Comparison of ENCODE assay signal across 12 cellular contexts in the genomic region with DNA sequence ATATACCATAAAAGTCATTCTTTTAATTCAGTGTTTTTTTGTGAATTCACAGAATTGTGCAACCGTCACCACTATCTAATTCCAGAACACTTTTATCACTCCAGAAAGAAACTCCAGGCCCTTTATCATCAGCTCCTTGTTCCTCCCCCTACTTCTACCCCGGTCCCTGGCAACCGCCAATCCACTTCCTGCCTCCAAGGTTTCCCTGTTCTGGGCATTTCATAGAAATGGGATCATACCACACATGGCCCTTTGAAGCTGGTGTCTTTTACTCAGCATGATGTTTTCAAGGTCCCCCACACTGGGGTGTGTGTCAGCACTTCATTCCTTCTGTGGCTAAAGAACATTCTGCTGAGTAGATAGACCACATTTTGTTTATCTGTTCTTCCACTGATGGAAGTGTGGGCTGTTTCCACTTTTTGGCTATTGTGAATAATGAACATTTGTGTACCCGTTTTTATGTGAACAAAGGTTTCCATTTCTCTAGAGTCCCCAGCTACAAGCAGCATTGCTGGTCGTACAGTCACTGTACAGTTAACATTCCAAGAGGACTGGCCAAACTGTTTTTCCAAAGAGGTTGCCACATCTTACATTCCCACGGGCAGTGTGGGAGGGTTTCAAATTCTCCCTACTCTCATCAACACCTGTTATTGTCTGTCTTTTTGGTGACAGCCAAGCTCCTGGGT.
A peak's percentile ranks its signal among the peaks of the same experiment; 100 is the strongest.
DNase-seq lines count a peak whose midpoint lies in the region; ATAC-seq and TF ChIP-seq lines count a peak whose summit lies in the region.
"Had no signal": no experiment of that assay in that cellular context is flagged by ENCODE, and none has a peak within 500 bp of the region (broad histone marks: within the 10 kb centered on the region; RNA-seq: fewer than 3 reads in every experiment).

No MANE protein-coding gene starts in this region.

- DNase-seq in AG09309 (ENCODE audit: low read depth) (peak; percentile 86), OCI-M1 (lab: John Stamatoyannopoulos, UW) (peak; percentile 64), epidermal melanocyte (ENCODE audit: insufficient read length, low spot score) (peak; percentile 68), myocyte (ENCODE audit: low read depth) (peak; percentile 100), 8988T (no peak), DMS153 (lab: John Stamatoyannopoulos, UW) (no peak)
- no peak for DNase-seq in activated CD8-positive, alpha-beta memory T cell treated with anti-CD3 and anti-CD28 coated beads, Interleukin-2, amount 50 U/mL, for 48 hours
- DNase-seq: activated effector memory CD4-positive, alpha-beta T cell treated with anti-CD3 and anti-CD28 coated beads, Interleukin-2, amount 50 U/mL, for 16 hours; NCI-H1417 treated with DMSO at 0.1 percent for 48 hours; PC-3; stimulated activated naive CD4-positive, alpha-beta T cell treated with Interleukin-2 at 50 U/mL for 16 hours had no signal

- ATAC-seq in GM18868 (IDR thresholded peaks at IDR 0.05; ENCODE audit: unreplicated experiment) = no peak
- ATAC-seq: PC-3 had no signal

- H3K4me3 ChIP-seq in AG09309 (ENCODE audit: control insufficient read depth, low read depth, low read length) = no peak overlapping the region

- no peak for TF ChIP-seq CTCF in AG09309 (IDR thresholded peaks at IDR 0.05; ENCODE audit: control insufficient read depth, insufficient read depth, low read depth, low read length, missing control alignments)

Comparison
In these comparisons a context has a peak if more than half of its experiments do, and no peak if none do; other contexts are left out.
1. DNase-seq: peak in AG09309 (single experiment), OCI-M1 (single experiment), epidermal melanocyte (single experiment) and myocyte (single experiment); none in 8988T (single experiment), activated CD8-positive, alpha-beta memory T cell treated with anti-CD3 and anti-CD28 coated beads, Interleukin-2, amount 50 U/mL, for 48 hours (single experiment) and DMS153 (single experiment).